Comparison of ENCODE assay signal across 27 cellular contexts in the genomic region with DNA sequence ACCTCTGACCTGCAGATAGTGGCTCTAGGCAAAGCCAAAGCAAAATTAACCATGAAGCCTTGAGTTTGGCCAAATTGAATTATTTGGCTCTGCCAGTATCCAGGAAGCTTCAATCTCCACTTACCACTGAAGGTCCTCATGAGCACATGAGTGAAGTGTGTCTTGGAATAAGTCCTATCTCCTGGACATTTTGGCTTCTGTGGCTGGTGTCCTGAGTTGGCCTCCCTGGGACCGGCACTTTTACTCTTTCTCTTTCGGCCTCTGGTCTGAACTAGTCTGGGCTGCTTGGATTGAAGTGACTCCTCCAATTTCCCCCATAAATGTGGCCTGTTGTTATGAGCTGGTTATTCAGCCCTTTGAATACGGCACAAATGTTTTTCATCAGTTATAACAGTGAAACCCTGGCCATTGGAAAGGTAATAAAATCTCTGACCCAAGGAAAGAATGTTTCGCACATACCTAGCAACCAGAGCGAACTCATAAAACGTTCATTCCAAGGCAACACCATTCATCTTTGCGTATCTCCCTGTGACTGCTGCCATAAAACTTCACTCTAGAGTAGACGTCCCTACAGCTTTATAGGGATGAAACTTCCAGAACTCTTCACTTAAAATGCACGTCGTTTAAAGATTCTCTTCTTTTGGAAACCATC.
DNase-seq lines count a peak whose midpoint lies in the region; ATAC-seq, FAIRE-seq and TF ChIP-seq lines count a peak whose summit lies in the region.
"Had no signal": no experiment of that assay in that cellular context is flagged by ENCODE, and none has a peak within 500 bp of the region (broad histone marks: within the 10 kb centered on the region; RNA-seq: fewer than 3 reads in every experiment).

No MANE protein-coding gene starts in this region.

- H3K9me3 ChIP-seq in H1 (ENCODE audit: insufficient read depth in 2 of 2, low read depth in 1 of 2, low read length in 1 of 2) = no peaks in the 10 kb centered on the region
- H3K9me3 ChIP-seq in sigmoid colon = no peaks in the 10 kb centered on the region
- peaks cover 0 to 6% (median 0%) of the 10 kb centered on the region in 4 donors for H3K9me3 ChIP-seq in tibial nerve
- H3K9me3 ChIP-seq: adrenal gland, right lobe of liver had no signal

- WGBS in H1 (ENCODE audit: extremely low coverage in 1 of 2, insufficient coverage in 1 of 2, insufficient read length in 1 of 2, insufficient replicate concordance in 2 of 2, low coverage in 1 of 2, low lambda C conversion rate in 2 of 2, missing lambda C conversion rate in 1 of 2), 2 experiments = 94% methylated on average over 10 of the region's 10 CpGs; no CpG with 5 or more reads in 1 of the 2 experiments
- WGBS in sigmoid colon, 2 donors = 34 to 67% methylated on average over 10 of the region's 10 CpGs
- 74 to 76% methylated on average over 10 of the region's 10 CpGs for WGBS in tibial nerve, 2 donors

- H2AFZ ChIP-seq in H1 (ENCODE audit: low read length) = no peak overlapping the region

- H3K14ac ChIP-seq in H1 (ENCODE audit: insufficient read length) = no peak overlapping the region

- no peaks in the 10 kb centered on the region for H3K79me1 ChIP-seq in H1 (ENCODE audit: low read depth, low read length)

- TF ChIP-seq POLR2A in H1 (IDR thresholded peaks at IDR 0.05; ENCODE audit: control extremely low read depth in 1 of 2, low read depth in 2 of 2, low read length in 2 of 2) (no peak), sigmoid colon (IDR thresholded peaks at IDR 0.05) (no peak), tibial nerve (IDR thresholded peaks at IDR 0.05) (no peak)

- H2BK12ac ChIP-seq in H1 (ENCODE audit: low read depth, low read length) = no peak overlapping the region

- H3K4me2 ChIP-seq in H1 (ENCODE audit: insufficient read depth in 1 of 2, low read depth in 2 of 2, low read length in 2 of 2) = no peak overlapping the region

- H4K5ac ChIP-seq in H1 (ENCODE audit: insufficient read length, low read depth, low read length) = no peak overlapping the region

- H2BK15ac ChIP-seq in H1 (ENCODE audit: low read length) = no peak overlapping the region

- peak overlapping the region; percentile 89 for H4K91ac ChIP-seq in H1 (replicated peaks; ENCODE audit: insufficient read length, low read length)

- H2BK20ac ChIP-seq in H1 (ENCODE audit: low read length) = no peak overlapping the region

- POLR2A ChIA-PET in H1 (lab: Charles Lee; ENCODE audit: partially characterized antibody) = no interaction called here

- H3K27ac ChIP-seq in H1 (ENCODE audit: low read depth, low read length) (no peak overlapping the region), sigmoid colon (peak overlapping the region in 3 of 4 donors; percentile 39 to 69 (median 66)), tibial nerve (no peak overlapping the region)
- H3K27ac ChIP-seq: adrenal gland, right lobe of liver had no signal

- TF ChIP-seq EP300 in H1 (IDR thresholded peaks at IDR 0.05; ENCODE audit: borderline replicate concordance in 1 of 2, low read depth in 2 of 2, low read length in 2 of 2) (no peak), sigmoid colon (IDR thresholded peaks at IDR 0.05) (no peak), tibial nerve (IDR thresholded peaks at IDR 0.05) (no peak)

- FAIRE-seq in H1 (lab: Jason Lieb, UNC) (no peak), RCC 7860 (lab: Jason Lieb, UNC) (no peak)
- FAIRE-seq: D721Med had no signal

- H3K23me2 ChIP-seq in H1 (ENCODE audit: low read depth, low read length) = 0 out of 2 replicates have a peak, but pooled peaks cover 1% of the 10 kb centered on the region

- H3K4me3 Mint-ChIP-seq in activated naive CD4-positive, alpha-beta T cell treated with anti-CD3 and anti-CD28 coated beads, Interleukin-2, amount 50 U/mL, for 24 hours = no peak overlapping the region
- no peak overlapping the region for H3K4me3 Mint-ChIP-seq in glutamatergic neuron (ENCODE audit: unreplicated experiment)
- H3K4me3 Mint-ChIP-seq: activated CD4-positive, alpha-beta T cell treated with anti-CD3 and anti-CD28 coated beads for 36 hours; brain; CD4-positive, alpha-beta T cell; HFFc6; naive thymus-derived CD8-positive, alpha-beta T cell; stimulated activated effector memory CD8-positive, alpha-beta T cell treated with anti-CD3 and anti-CD28 coated beads, Interleukin-12 subunit alpha, Interleukin-12 subunit beta, amount 100 ng/mL, for 72 hours; T-helper 2 cell treated with Interferon-gamma antibody and Interleukin-4, amounts not matched to agents 5 μg/mL and 100 μg/mL, for 36 hours had no signal

- no peaks in the 10 kb centered on the region for H3K79me2 ChIP-seq in H1 (ENCODE audit: control insufficient read depth in 1 of 2, insufficient read depth in 2 of 2, low read length in 2 of 2)

- TF ChIP-seq RAD21 in H1 (IDR thresholded peaks at IDR 0.05 in 1 of 2, conservative IDR thresholded peaks at IDR 0.05 in 1 of 2; ENCODE audit: low read depth in 2 of 2, low read length in 2 of 2) = no peak

- H3K27me3 ChIP-seq in H1 (replicated peaks in 1 of 4; ENCODE audit: control insufficient read depth in 3 of 4, extremely low read depth in 1 of 4, insufficient read depth in 3 of 4, low read length in 3 of 4) (no peaks in the 10 kb centered on the region), sigmoid colon (no peaks in the 10 kb centered on the region), tibial nerve (no peaks in the 10 kb centered on the region)
- H3K27me3 ChIP-seq: adrenal gland, right lobe of liver had no signal

- no peaks in the 10 kb centered on the region for H3K36me3 Mint-ChIP-seq in activated naive CD4-positive, alpha-beta T cell treated with anti-CD3 and anti-CD28 coated beads, Interleukin-2, amount 50 U/mL, for 24 hours
- no peaks in the 10 kb centered on the region for H3K36me3 Mint-ChIP-seq in activated naive CD4-positive, alpha-beta T cell treated with anti-CD3 and anti-CD28 coated beads, Interleukin-2, amount 50 U/mL, for 72 hours
- H3K36me3 Mint-ChIP-seq in glutamatergic neuron (ENCODE audit: unreplicated experiment) = no peaks in the 10 kb centered on the region
- H3K36me3 Mint-ChIP-seq: brain; naive thymus-derived CD8-positive, alpha-beta T cell; stimulated activated effector memory CD8-positive, alpha-beta T cell treated with anti-CD3 and anti-CD28 coated beads, Interleukin-12 subunit alpha, Interleukin-12 subunit beta, amount 100 ng/mL, for 72 hours had no signal

- H3K4me1 Mint-ChIP-seq in activated naive CD4-positive, alpha-beta T cell treated with anti-CD3 and anti-CD28 coated beads, Interleukin-2, amount 50 U/mL, for 24 hours = peaks cover 11% of the 10 kb centered on the region
- no peaks in the 10 kb centered on the region for H3K4me1 Mint-ChIP-seq in glutamatergic neuron (ENCODE audit: low read depth, unreplicated experiment)
- H3K4me1 Mint-ChIP-seq: activated CD4-positive, alpha-beta T cell treated with anti-CD3 and anti-CD28 coated beads for 36 hours; stimulated activated effector memory CD8-positive, alpha-beta T cell treated with anti-CD3 and anti-CD28 coated beads, Interleukin-12 subunit alpha, Interleukin-12 subunit beta, amount 100 ng/mL, for 72 hours had no signal

- no peaks in the 10 kb centered on the region for H3K27me3 Mint-ChIP-seq in activated naive CD4-positive, alpha-beta T cell treated with anti-CD3 and anti-CD28 coated beads, Interleukin-2, amount 50 U/mL, for 24 hours
- H3K27me3 Mint-ChIP-seq in glutamatergic neuron (ENCODE audit: unreplicated experiment) = peaks cover 2% of the 10 kb centered on the region
- H3K27me3 Mint-ChIP-seq: activated CD4-positive, alpha-beta T cell treated with anti-CD3 and anti-CD28 coated beads for 36 hours; brain; CD4-positive, alpha-beta T cell; naive thymus-derived CD8-positive, alpha-beta T cell had no signal

- CTCF ChIA-PET in H1 (lab: Charles Lee; ENCODE audit: partially characterized antibody) = interaction anchor here (0.7 to 2.3 kb wide), 2 partner anchors 22 to 1044 kb away, joined by 3 to 5 read pairs; no protein-coding TSS in a partner anchor

- no peak overlapping the region for H2AK5ac ChIP-seq in H1 (ENCODE audit: low read depth, low read length)

- intact Hi-C loops in sigmoid colon (cut with DNase I) = no loop called here

- H3K9ac ChIP-seq in H1 (replicated peaks in 1 of 4; ENCODE audit: extremely low read depth in 1 of 4, low read depth in 3 of 4, low read length in 3 of 4) = no peak overlapping the region

- ATAC-seq in activated naive CD4-positive, alpha-beta T cell treated with anti-CD3 and anti-CD28 coated beads, Interleukin-2, amount 50 U/mL, for 72 hours = no peak
- ATAC-seq: activated CD4-positive, alpha-beta T cell treated with anti-CD3 and anti-CD28 coated beads for 36 hours; left colon; naive thymus-derived CD8-positive, alpha-beta T cell; stimulated activated effector memory CD8-positive, alpha-beta T cell treated with anti-CD3 and anti-CD28 coated beads, Interleukin-12 subunit alpha, Interleukin-12 subunit beta, amount 100 ng/mL, for 72 hours had no signal

- no peaks in the 10 kb centered on the region for H3K4me1 ChIP-seq in H1 (replicated peaks in 1 of 4; ENCODE audit: control insufficient read depth in 3 of 4, insufficient read depth in 4 of 4, low read length in 3 of 4)
- H3K4me1 ChIP-seq in sigmoid colon = peaks cover 0 to 23% (median 17%) of the 10 kb centered on the region in 4 donors
- no peaks in the 10 kb centered on the region for H3K4me1 ChIP-seq in tibial nerve
- H3K4me1 ChIP-seq: adrenal gland, right lobe of liver had no signal

- H3K4me3 ChIP-seq in H1 (ENCODE audit: extremely low read depth in 1 of 4, insufficient read depth in 2 of 4, low read depth in 3 of 4, low read length in 4 of 4) (no peak overlapping the region), sigmoid colon (no peak overlapping the region), tibial nerve (no peak overlapping the region)
- H3K4me3 ChIP-seq: adrenal gland, right lobe of liver had no signal

- no peak overlapping the region for H2BK5ac ChIP-seq in H1 (ENCODE audit: low read depth, low read length)

- no peaks in the 10 kb centered on the region for H4K20me1 ChIP-seq in H1 (replicated peaks in 1 of 2; ENCODE audit: control insufficient read depth in 1 of 2, insufficient read depth in 2 of 2, low read length in 2 of 2)

- H3K56ac ChIP-seq in H1 (replicated peaks; ENCODE audit: insufficient read length, low read depth, low read length) = no peak overlapping the region

- peak overlapping the region; percentile 20 for H3K27ac Mint-ChIP-seq in activated naive CD4-positive, alpha-beta T cell treated with anti-CD3 and anti-CD28 coated beads, Interleukin-2, amount 50 U/mL, for 24 hours
- peak overlapping the region in 1 of 2 donors; percentile 40 for H3K27ac Mint-ChIP-seq in activated naive CD4-positive, alpha-beta T cell treated with anti-CD3 and anti-CD28 coated beads, Interleukin-2, amount 50 U/mL, for 72 hours
- H3K27ac Mint-ChIP-seq in glutamatergic neuron (ENCODE audit: unreplicated experiment) = no peak overlapping the region
- H3K27ac Mint-ChIP-seq: activated CD4-positive, alpha-beta T cell treated with anti-CD3 and anti-CD28 coated beads for 36 hours; brain; CD4-positive, alpha-beta T cell; HFFc6; stimulated activated effector memory CD8-positive, alpha-beta T cell treated with anti-CD3 and anti-CD28 coated beads, Interleukin-12 subunit alpha, Interleukin-12 subunit beta, amount 100 ng/mL, for 72 hours; T-helper 2 cell treated with Interferon-gamma antibody and Interleukin-4, amounts not matched to agents 5 μg/mL and 100 μg/mL, for 36 hours had no signal

- no peaks in the 10 kb centered on the region for H3K36me3 ChIP-seq in H1 (ENCODE audit: control insufficient read depth in 2 of 4, insufficient read depth in 4 of 4, low read length in 3 of 4)
- H3K36me3 ChIP-seq in sigmoid colon = no peaks in the 10 kb centered on the region
- H3K36me3 ChIP-seq in tibial nerve = no peaks in the 10 kb centered on the region
- H3K36me3 ChIP-seq: adrenal gland, right lobe of liver had no signal

- no peak overlapping the region for H4K8ac ChIP-seq in H1 (ENCODE audit: extremely low read depth, insufficient read depth, low read length)

- H3K23ac ChIP-seq in H1 (ENCODE audit: insufficient read length) = no peak overlapping the region

- no peak overlapping the region for H2BK120ac ChIP-seq in H1 (replicated peaks; ENCODE audit: low read depth, low read length)

- no peak overlapping the region for H3K4ac ChIP-seq in H1 (replicated peaks; ENCODE audit: insufficient read length, low read depth, low read length)

- no peak for DNase-seq in activated naive CD4-positive, alpha-beta T cell treated with anti-CD3 and anti-CD28 coated beads, Interleukin-2, amount 50 U/mL, for 72 hours (ENCODE audit: low spot score in 2 of 2)
- DNase-seq in H1 (ENCODE audit: low read depth in 1 of 2, low spot score in 2 of 2) = no peak
- peak; percentile 50 for DNase-seq in kidney tubule cell (ENCODE audit: low spot score)
- no peak for DNase-seq in sigmoid colon
- DNase-seq in RCC 7860 (ENCODE audit: low spot score) = no peak
- DNase-seq in tibial nerve (ENCODE audit: low spot score in 2 of 2) = no peak
- no peak for DNase-seq in glutamatergic neuron
- DNase-seq: 8988T; activated CD4-positive, alpha-beta T cell treated with anti-CD3 and anti-CD28 coated beads for 36 hours; activated gamma-delta T cell; adrenal gland; CD4-positive, alpha-beta T cell; HFFc6; KG1; left colon; naive thymus-derived CD8-positive, alpha-beta T cell; NCI-H1417; NCI-H2029 treated with DMSO at 0.1 percent for 48 hours; NCI-H345; right lobe of liver; SHP77; stimulated activated CD4-positive, alpha-beta T cell treated with anti-CD3 and anti-CD28 coated beads, Interleukin-4, amount 100 ng/mL, for 24 hours had no signal

- H3K9me3 Mint-ChIP-seq in activated naive CD4-positive, alpha-beta T cell treated with anti-CD3 and anti-CD28 coated beads, Interleukin-2, amount 50 U/mL, for 24 hours = no peaks in the 10 kb centered on the region
- H3K9me3 Mint-ChIP-seq in activated naive CD4-positive, alpha-beta T cell treated with anti-CD3 and anti-CD28 coated beads, Interleukin-2, amount 50 U/mL, for 72 hours = peaks cover 0 to 5% of the 10 kb centered on the region in 2 donors
- no peaks in the 10 kb centered on the region for H3K9me3 Mint-ChIP-seq in glutamatergic neuron (ENCODE audit: unreplicated experiment)
- H3K9me3 Mint-ChIP-seq: CD4-positive, alpha-beta T cell; HFFc6; naive thymus-derived CD8-positive, alpha-beta T cell; stimulated activated effector memory CD8-positive, alpha-beta T cell treated with anti-CD3 and anti-CD28 coated beads, Interleukin-12 subunit alpha, Interleukin-12 subunit beta, amount 100 ng/mL, for 72 hours; T-helper 2 cell treated with Interferon-gamma antibody and Interleukin-4, amounts not matched to agents 5 μg/mL and 100 μg/mL, for 36 hours had no signal

- H3K18ac ChIP-seq in H1 (ENCODE audit: extremely low read depth, low read length) = no peak overlapping the region

- TF ChIP-seq CTCF in H1 (IDR thresholded peaks at IDR 0.05; ENCODE audit: control extremely low read depth in 1 of 3, insufficient read depth in 1 of 3, low read depth in 1 of 3, low read length in 3 of 3) (no peak), sigmoid colon (IDR thresholded peaks at IDR 0.05) (no peak), tibial nerve (IDR thresholded peaks at IDR 0.05) (no peak), glutamatergic neuron (IDR thresholded peaks at IDR 0.05; ENCODE audit: partially characterized antibody, unreplicated experiment) (no peak)

Comparison
In these comparisons a context has a peak if more than half of its experiments do, and no peak if none do; other contexts are left out.
1. H3K27ac ChIP-seq: peak in sigmoid colon (3 of 4); none in H1 (single experiment) and tibial nerve (0 of 4).